Comparison of ENCODE assay signal across 30 cellular contexts in genomic region chr3:37442397-37442796, GRCh38. TPM values are rescaled to one million over a fixed set of nuclear protein-coding genes. Genes with fewer than 3 reads are reported as not detected.
"Had no signal": no experiment of that assay in that cellular context is flagged by ENCODE, and none has a peak within 500 bp of the region (broad histone marks: within the 10 kb centered on the region; RNA-seq: fewer than 3 reads in every experiment).

No MANE protein-coding gene starts in this region.

- H3K9me3 ChIP-seq: left lung, lower lobe of right lung, mucosa of descending colon, ovary, prostate gland, right lobe of liver, upper lobe of left lung, vagina had no signal

- ATAC-seq: left colon; left lung; lower lobe of right lung; mucosa of descending colon; naive thymus-derived CD4-positive, alpha-beta T cell; stimulated activated memory B cell treated with anti-CD40 and anti-IgM and Interleukin-4, amounts not matched to agents 10 μg/mL and 1 μg/mL and 100 μg/mL, for 72 hours; stimulated activated naive CD8-positive, alpha-beta T cell treated with anti-CD3 and anti-CD28 coated beads, Interleukin-15, amount 100 ng/mL, for 72 hours had no signal

- H3K36me3 ChIP-seq: heart left ventricle, left lung, lower lobe of right lung, ovary, prostate gland, right lobe of liver, tibial nerve, upper lobe of left lung, vagina had no signal

- FAIRE-seq: islet of Langerhans, kidney had no signal

- H3K4me3 Mint-ChIP-seq: immature natural killer cell; mesothelial cell of epicardium; naive thymus-derived CD4-positive, alpha-beta T cell; natural killer cell treated with Interleukin-12 subunit alpha and Interleukin-12 subunit beta and Interleukin-15 and Interleukin-18, amount 100 ng/mL, for 72 hours; stimulated activated memory B cell treated with anti-CD40 and anti-IgM and Interleukin-4, amounts not matched to agents 10 μg/mL and 1 μg/mL and 100 μg/mL, for 72 hours; stimulated activated naive CD8-positive, alpha-beta T cell treated with anti-CD3 and anti-CD28 coated beads, Interleukin-15, amount 100 ng/mL, for 72 hours had no signal

- H3K4me3 ChIP-seq: heart left ventricle, left lung, lower lobe of right lung, mucosa of descending colon, ovary, prostate gland, right lobe of liver, smooth muscle cell, tibial nerve, upper lobe of left lung, vagina had no signal

- DNase-seq: heart left ventricle; hypothalamus; immature natural killer cell; kidney; left colon; left lung; lower lobe of right lung; mammary epithelial cell; mucosa of descending colon; naive thymus-derived CD4-positive, alpha-beta T cell; nucleus accumbens; ovary; right lobe of liver; stimulated activated CD4-positive, alpha-beta T cell treated with anti-CD3 and anti-CD28 coated beads, Interleukin-1b, Interleukin-23, amount 100 ng/mL, for 48 hours; stimulated activated CD4-positive, alpha-beta T cell treated with anti-CD3 and anti-CD28 coated beads, Interleukin-2, amount 100 ng/mL, for 48 hours; stimulated activated CD4-positive, alpha-beta T cell treated with anti-CD3 and anti-CD28 coated beads, Interleukin-4, amount 100 ng/mL, for 4 hours; stimulated activated CD8-positive, alpha-beta memory T cell treated with anti-CD3 and anti-CD28 coated beads, Interleukin-4, amount 100 ng/mL, for 48 hours; stimulated activated naive CD4-positive, alpha-beta T cell treated with Interleukin-2 at 50 U/mL for 16 hours; stimulated activated naive CD8-positive, alpha-beta T cell treated with anti-CD3 and anti-CD28 coated beads, Interleukin-15, amount 100 ng/mL, for 72 hours; substantia nigra; upper lobe of left lung had no signal

- H3K4me1 ChIP-seq: left lung, lower lobe of right lung, prostate gland, right lobe of liver, upper lobe of left lung, vagina had no signal

- H3K9me3 Mint-ChIP-seq: immature natural killer cell; mesothelial cell of epicardium; naive thymus-derived CD4-positive, alpha-beta T cell; natural killer cell treated with Interleukin-12 subunit alpha and Interleukin-12 subunit beta and Interleukin-15 and Interleukin-18, amount 100 ng/mL, for 72 hours; stimulated activated memory B cell treated with anti-CD40 and anti-IgM and Interleukin-4, amounts not matched to agents 10 μg/mL and 1 μg/mL and 100 μg/mL, for 72 hours; stimulated activated naive CD8-positive, alpha-beta T cell treated with anti-CD3 and anti-CD28 coated beads, Interleukin-15, amount 100 ng/mL, for 72 hours had no signal

- H3K27ac ChIP-seq: heart left ventricle, left lung, lower lobe of right lung, ovary, prostate gland, right lobe of liver, tibial nerve, upper lobe of left lung, vagina had no signal

- H3K4me2 ChIP-seq: smooth muscle cell had no signal

- H3K4me1 Mint-ChIP-seq: immature natural killer cell; naive thymus-derived CD4-positive, alpha-beta T cell; stimulated activated memory B cell treated with anti-CD40 and anti-IgM and Interleukin-4, amounts not matched to agents 10 μg/mL and 1 μg/mL and 100 μg/mL, for 72 hours; stimulated activated naive CD8-positive, alpha-beta T cell treated with anti-CD3 and anti-CD28 coated beads, Interleukin-15, amount 100 ng/mL, for 72 hours had no signal

- H3K27me3 ChIP-seq: heart left ventricle, left lung, ovary, right lobe of liver, tibial nerve, upper lobe of left lung, vagina had no signal

- H3K36me3 Mint-ChIP-seq: natural killer cell treated with Interleukin-12 subunit alpha and Interleukin-12 subunit beta and Interleukin-15 and Interleukin-18, amount 100 ng/mL, for 72 hours; stimulated activated memory B cell treated with anti-CD40 and anti-IgM and Interleukin-4, amounts not matched to agents 10 μg/mL and 1 μg/mL and 100 μg/mL, for 72 hours had no signal

- H3K27ac Mint-ChIP-seq: immature natural killer cell; mesothelial cell of epicardium; naive thymus-derived CD4-positive, alpha-beta T cell; natural killer cell treated with Interleukin-12 subunit alpha and Interleukin-12 subunit beta and Interleukin-15 and Interleukin-18, amount 100 ng/mL, for 72 hours; stimulated activated memory B cell treated with anti-CD40 and anti-IgM and Interleukin-4, amounts not matched to agents 10 μg/mL and 1 μg/mL and 100 μg/mL, for 72 hours; stimulated activated naive CD8-positive, alpha-beta T cell treated with anti-CD3 and anti-CD28 coated beads, Interleukin-15, amount 100 ng/mL, for 72 hours had no signal

RNA-seq across cellular contexts. Expression of gene ITGA9, which starts 9.5 kb away (rescaled TPM):
- total RNA-seq: myocyte had no signal
- polyA plus RNA-seq: immature natural killer cell had no signal
